ENCODE assay signal across 33 cellular contexts in the genomic region with DNA sequence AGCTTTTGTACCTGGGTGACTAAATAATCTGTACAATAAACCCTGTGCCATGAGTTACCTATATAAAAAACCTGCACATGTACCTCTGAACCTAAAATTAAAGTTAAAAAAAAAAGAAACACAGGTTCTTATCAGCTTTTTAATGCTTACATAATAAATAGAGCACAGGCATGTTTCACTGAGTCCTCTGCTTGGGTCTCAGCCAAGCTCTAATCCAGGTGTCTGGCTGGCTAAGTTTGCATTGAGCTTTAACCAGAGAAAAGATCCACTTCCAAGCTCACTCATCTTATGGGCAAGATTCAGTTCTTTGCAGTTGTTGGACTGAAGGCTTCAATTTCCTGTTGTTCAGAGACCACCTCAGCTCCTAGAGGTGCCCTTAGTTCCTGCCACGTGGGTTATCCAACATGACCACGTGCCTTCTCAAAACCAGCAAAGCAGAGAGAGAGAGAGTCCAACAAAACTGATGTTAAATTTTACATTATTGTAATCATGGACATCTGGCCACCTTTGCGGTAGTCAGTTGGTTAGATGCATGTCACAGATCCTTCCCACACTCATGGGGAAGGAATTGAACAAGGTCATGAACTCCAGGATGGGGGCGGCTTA.
"Had no signal": no experiment of that assay in that cellular context is flagged by ENCODE, and none has a peak within 500 bp of the region (broad histone marks: within the 10 kb centered on the region; RNA-seq: fewer than 3 reads in every experiment).

No MANE protein-coding gene starts in this region.

- H3K4me3 Mint-ChIP-seq: activated CD8-positive, alpha-beta T cell treated with anti-CD3 and anti-CD28 coated beads for 36 hours; activated naive CD4-positive, alpha-beta T cell treated with anti-CD3 and anti-CD28 coated beads, Interleukin-2, amount 10 ng/mL, durations not matched to agents 7 days and 5 days; activated naive CD8-positive, alpha-beta T cell; activated naive CD8-positive, alpha-beta T cell treated with anti-CD3 and anti-CD28 coated beads, Interleukin-2, amount 50 U/mL, for 24 hours; central memory CD8-positive, alpha-beta T cell had no signal

- H3K4me3 ChIP-seq: Peyer's patch had no signal

- H3K36me3 Mint-ChIP-seq: activated naive CD4-positive, alpha-beta T cell treated with anti-CD3 and anti-CD28 coated beads, Interleukin-2, amount 10 ng/mL, durations not matched to agents 7 days and 5 days had no signal

- H3K27me3 ChIP-seq: brain microvascular endothelial cell, Peyer's patch had no signal

- ATAC-seq: activated CD8-positive, alpha-beta T cell treated with anti-CD3 and anti-CD28 coated beads for 36 hours; activated naive CD8-positive, alpha-beta T cell treated with anti-CD3 and anti-CD28 coated beads, Interleukin-2, amount 50 U/mL, for 24 hours; Right ventricle myocardium inferior; SK-N-SH treated with all-trans-retinoic acid at 6 μM for 48 hours had no signal

- H3K27ac Mint-ChIP-seq: activated CD8-positive, alpha-beta T cell treated with anti-CD3 and anti-CD28 coated beads for 36 hours; activated naive CD4-positive, alpha-beta T cell treated with anti-CD3 and anti-CD28 coated beads, Interleukin-2, amount 10 ng/mL, durations not matched to agents 7 days and 5 days; activated naive CD8-positive, alpha-beta T cell; activated naive CD8-positive, alpha-beta T cell treated with anti-CD3 and anti-CD28 coated beads, Interleukin-2, amount 50 U/mL, for 24 hours had no signal

- H3K27ac ChIP-seq: brain microvascular endothelial cell, KMS-11, RWPE1, WERI-Rb-1 had no signal

- DNase-seq: activated CD4-positive, alpha-beta T cell treated with anti-CD3 and anti-CD28 coated beads for 1 hour; activated CD4-positive, alpha-beta T cell treated with anti-CD3 and anti-CD28 coated beads for 48 hours; activated CD4-positive, CD25-positive, alpha-beta regulatory T cell; activated CD8-positive, alpha-beta memory T cell treated with anti-CD3 and anti-CD28 coated beads, Interleukin-2, amount 50 U/mL, for 4 hours; activated CD8-positive, alpha-beta T cell treated with anti-CD3 and anti-CD28 coated beads for 36 hours; activated effector memory CD4-positive, alpha-beta T cell treated with Interleukin-2 at 50 U/mL for 16 hours; activated naive CD4-positive, alpha-beta T cell treated with anti-CD3 and anti-CD28 coated beads, Interleukin-2, amount 10 ng/mL, durations not matched to agents 7 days and 5 days; activated naive CD8-positive, alpha-beta T cell treated with anti-CD3 and anti-CD28 coated beads, Interleukin-2, amount 50 U/mL, for 24 hours; activated T-cell treated with anti-CD3 and anti-CD28 coated beads, Interleukin-2, amount 50 U/mL, for 48 hours; anterior cingulate cortex; brain microvascular endothelial cell; MM.1S; MV-4-11; NCI-H1092; NCI-H1436 treated with DMSO at 0.1 percent for 48 hours; NCI-H1694 treated with DMSO at 0.1 percent for 48 hours; NCI-H2029; NCI-H510A treated with DMSO at 0.1 percent for 48 hours; NCI-H526 treated with DMSO at 0.1 percent for 48 hours; NCI-H774; Peyer's patch; SIG-M5; SW 1271; T-helper 1 cell; T-helper 2 cell; T-helper 9 cell; WERI-Rb-1 had no signal

- H3K36me3 ChIP-seq: brain microvascular endothelial cell, Peyer's patch, WERI-Rb-1 had no signal

- H3K4me1 Mint-ChIP-seq: activated naive CD4-positive, alpha-beta T cell treated with anti-CD3 and anti-CD28 coated beads, Interleukin-2, amount 10 ng/mL, durations not matched to agents 7 days and 5 days; activated naive CD8-positive, alpha-beta T cell treated with anti-CD3 and anti-CD28 coated beads, Interleukin-2, amount 50 U/mL, for 24 hours; central memory CD8-positive, alpha-beta T cell had no signal
